Comparison of ENCODE assay signal across 2 cellular contexts in the genomic region with DNA sequence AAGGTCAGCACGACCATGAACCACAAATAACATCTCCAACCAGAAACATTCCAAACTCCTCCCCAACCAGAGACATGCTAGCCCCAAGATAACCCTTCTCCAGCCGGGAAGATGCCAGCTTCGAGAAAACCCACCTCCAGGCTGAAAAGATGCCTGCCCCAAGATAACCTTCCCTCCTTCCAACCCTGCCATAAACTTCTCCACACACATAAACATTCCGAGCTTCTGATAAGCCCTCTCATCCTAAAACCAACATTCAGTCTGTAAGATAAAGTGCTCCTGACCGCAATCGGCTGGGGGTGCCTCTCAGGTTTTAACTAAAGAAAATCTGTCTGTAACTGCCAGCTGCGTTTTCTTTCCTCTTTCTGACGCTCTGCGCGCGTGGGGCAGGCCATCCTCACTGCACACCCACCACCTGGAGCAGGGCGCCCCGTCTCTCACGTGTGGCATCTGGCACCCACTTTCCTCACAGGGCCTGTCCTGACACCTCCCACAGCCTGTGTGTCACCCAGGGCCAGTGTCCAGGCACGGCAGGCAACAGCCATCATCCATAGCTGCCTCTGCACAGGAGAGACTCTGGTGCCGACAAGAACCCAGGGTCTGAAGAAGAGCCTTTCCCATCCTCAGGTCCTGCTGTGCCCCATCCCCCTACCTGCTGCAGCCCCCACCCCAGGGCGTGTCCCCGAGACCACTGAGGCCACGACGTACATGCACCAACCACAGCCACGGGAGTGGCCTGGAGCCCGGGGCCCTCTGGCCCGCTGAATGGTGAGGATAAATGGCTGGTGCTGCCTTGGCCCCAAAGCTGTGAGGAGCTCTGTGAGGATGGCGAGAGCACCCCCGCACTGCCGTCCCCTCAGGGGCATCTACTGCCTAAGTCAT.
TF ChIP-seq lines count a peak whose summit lies in the region.

No MANE protein-coding gene starts in this region.

TF ChIP-seq in IMR-90, 13 proteins besides CTCF, POLR2A, EP300 and RAD21:
- TF ChIP-seq MAFK (IDR thresholded peaks at IDR 0.05; ENCODE audit: low read depth, low read length) (no peak), NFE2L2 (IDR thresholded peaks at IDR 0.05; ENCODE audit: low read depth, low read length) (no peak), MXI1 (IDR thresholded peaks at IDR 0.05; ENCODE audit: borderline replicate concordance, low read depth, low read length) (no peak), SMC3 (IDR thresholded peaks at IDR 0.05; ENCODE audit: low read depth, low read length) (no peak), CHD1 (IDR thresholded peaks at IDR 0.05; ENCODE audit: low read depth, low read length) (no peak), RCOR1 (IDR thresholded peaks at IDR 0.05; ENCODE audit: insufficient replicate concordance, low read length) (no peak), FOS (IDR thresholded peaks at IDR 0.05; ENCODE audit: low read depth, low read length) (no peak)
- TF ChIP-seq, protein P1, sequence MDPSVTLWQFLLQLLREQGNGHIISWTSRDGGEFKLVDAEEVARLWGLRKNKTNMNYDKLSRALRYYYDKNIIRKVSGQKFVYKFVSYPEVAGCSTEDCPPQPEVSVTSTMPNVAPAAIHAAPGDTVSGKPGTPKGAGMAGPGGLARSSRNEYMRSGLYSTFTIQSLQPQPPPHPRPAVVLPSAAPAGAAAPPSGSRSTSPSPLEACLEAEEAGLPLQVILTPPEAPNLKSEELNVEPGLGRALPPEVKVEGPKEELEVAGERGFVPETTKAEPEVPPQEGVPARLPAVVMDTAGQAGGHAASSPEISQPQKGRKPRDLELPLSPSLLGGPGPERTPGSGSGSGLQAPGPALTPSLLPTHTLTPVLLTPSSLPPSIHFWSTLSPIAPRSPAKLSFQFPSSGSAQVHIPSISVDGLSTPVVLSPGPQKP (IDR thresholded peaks at IDR 0.05; ENCODE audit: borderline replicate concordance, low read depth, low read length): no peak

TF ChIP-seq in K562, 482 proteins besides CTCF, POLR2A, EP300 and RAD21 (continues in another document):
- TF ChIP-seq EP400 (IDR thresholded peaks at IDR 0.05) (no peak), IFI16 (CRISPR knock-in tag; IDR thresholded peaks at IDR 0.05) (no peak), HDAC1 (IDR thresholded peaks at IDR 0.05) (peak in 1 of 2 experiments; percentile 87; a peak in 2 of 4 replicates), NR4A1 (CRISPR knock-in tag; IDR thresholded peaks at IDR 0.05) (no peak), NR4A1 (tag; IDR thresholded peaks at IDR 0.05) (no peak), GTF2A2 (tag; IDR thresholded peaks at IDR 0.05) (no peak), HNRNPH1 (optimal IDR thresholded peaks at IDR 0.05; ENCODE audit: low read depth, low read length) (no peak), MCM5 (IDR thresholded peaks at IDR 0.05; ENCODE audit: low read depth) (no peak), STAG1 (CRISPR knock-in tag; IDR thresholded peaks at IDR 0.05; ENCODE audit: borderline replicate concordance) (0 out of 2 replicates have a peak, but pooled peaks have one; percentile 35), ZNF384 (IDR thresholded peaks at IDR 0.05; ENCODE audit: low read depth, low read length) (no peak), ZNF584 (CRISPR knock-in tag; IDR thresholded peaks at IDR 0.05; ENCODE audit: low read depth) (0 out of 2 replicates have a peak, but pooled peaks have one; percentile 41), ZC3H4 (CRISPR knock-in tag; IDR thresholded peaks at IDR 0.05; ENCODE audit: borderline replicate concordance) (no peak), CREB1 (IDR thresholded peaks at IDR 0.05) (no peak), CREB1 (CRISPR knock-in tag; IDR thresholded peaks at IDR 0.05) (no peak), SMARCA4 (IDR thresholded peaks at IDR 0.05) (peak; percentile 75; the same call in 1 of the 2 replicates), TEAD1 (CRISPR knock-in tag; IDR thresholded peaks at IDR 0.05) (peak; percentile 31 to 94; a peak in 3 of 4 replicates), ILK (tag; IDR thresholded peaks at IDR 0.05; ENCODE audit: borderline replicate concordance, low read depth) (no peak), C11orf30 (IDR thresholded peaks at IDR 0.05; ENCODE audit: low read depth) (no peak), SMARCC2 (IDR thresholded peaks at IDR 0.05; ENCODE audit: low read depth) (0 out of 2 replicates have a peak, but pooled peaks have one; percentile 48), ZNF24 (IDR thresholded peaks at IDR 0.05) (no peak), RNF2 (IDR thresholded peaks at IDR 0.05) (peak; percentile 57; the same call in 1 of the 2 replicates)
- TF ChIP-seq, protein P2, sequence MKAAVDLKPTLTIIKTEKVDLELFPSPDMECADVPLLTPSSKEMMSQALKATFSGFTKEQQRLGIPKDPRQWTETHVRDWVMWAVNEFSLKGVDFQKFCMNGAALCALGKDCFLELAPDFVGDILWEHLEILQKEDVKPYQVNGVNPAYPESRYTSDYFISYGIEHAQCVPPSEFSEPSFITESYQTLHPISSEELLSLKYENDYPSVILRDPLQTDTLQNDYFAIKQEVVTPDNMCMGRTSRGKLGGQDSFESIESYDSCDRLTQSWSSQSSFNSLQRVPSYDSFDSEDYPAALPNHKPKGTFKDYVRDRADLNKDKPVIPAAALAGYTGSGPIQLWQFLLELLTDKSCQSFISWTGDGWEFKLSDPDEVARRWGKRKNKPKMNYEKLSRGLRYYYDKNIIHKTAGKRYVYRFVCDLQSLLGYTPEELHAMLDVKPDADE (conservative IDR thresholded peaks at IDR 0.05; ENCODE audit: control insufficient read depth, low read depth, low read length): no peak
- TF ChIP-seq, protein P3, sequence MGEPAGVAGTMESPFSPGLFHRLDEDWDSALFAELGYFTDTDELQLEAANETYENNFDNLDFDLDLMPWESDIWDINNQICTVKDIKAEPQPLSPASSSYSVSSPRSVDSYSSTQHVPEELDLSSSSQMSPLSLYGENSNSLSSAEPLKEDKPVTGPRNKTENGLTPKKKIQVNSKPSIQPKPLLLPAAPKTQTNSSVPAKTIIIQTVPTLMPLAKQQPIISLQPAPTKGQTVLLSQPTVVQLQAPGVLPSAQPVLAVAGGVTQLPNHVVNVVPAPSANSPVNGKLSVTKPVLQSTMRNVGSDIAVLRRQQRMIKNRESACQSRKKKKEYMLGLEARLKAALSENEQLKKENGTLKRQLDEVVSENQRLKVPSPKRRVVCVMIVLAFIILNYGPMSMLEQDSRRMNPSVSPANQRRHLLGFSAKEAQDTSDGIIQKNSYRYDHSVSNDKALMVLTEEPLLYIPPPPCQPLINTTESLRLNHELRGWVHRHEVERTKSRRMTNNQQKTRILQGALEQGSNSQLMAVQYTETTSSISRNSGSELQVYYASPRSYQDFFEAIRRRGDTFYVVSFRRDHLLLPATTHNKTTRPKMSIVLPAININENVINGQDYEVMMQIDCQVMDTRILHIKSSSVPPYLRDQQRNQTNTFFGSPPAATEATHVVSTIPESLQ (CRISPR knock-in tag; IDR thresholded peaks at IDR 0.05): no peak
- TF ChIP-seq, protein P4, sequence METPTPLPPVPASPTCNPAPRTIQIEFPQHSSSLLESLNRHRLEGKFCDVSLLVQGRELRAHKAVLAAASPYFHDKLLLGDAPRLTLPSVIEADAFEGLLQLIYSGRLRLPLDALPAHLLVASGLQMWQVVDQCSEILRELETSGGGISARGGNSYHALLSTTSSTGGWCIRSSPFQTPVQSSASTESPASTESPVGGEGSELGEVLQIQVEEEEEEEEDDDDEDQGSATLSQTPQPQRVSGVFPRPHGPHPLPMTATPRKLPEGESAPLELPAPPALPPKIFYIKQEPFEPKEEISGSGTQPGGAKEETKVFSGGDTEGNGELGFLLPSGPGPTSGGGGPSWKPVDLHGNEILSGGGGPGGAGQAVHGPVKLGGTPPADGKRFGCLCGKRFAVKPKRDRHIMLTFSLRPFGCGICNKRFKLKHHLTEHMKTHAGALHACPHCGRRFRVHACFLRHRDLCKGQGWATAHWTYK (CRISPR knock-in tag; IDR thresholded peaks at IDR 0.05): no peak
- TF ChIP-seq, protein P5, sequence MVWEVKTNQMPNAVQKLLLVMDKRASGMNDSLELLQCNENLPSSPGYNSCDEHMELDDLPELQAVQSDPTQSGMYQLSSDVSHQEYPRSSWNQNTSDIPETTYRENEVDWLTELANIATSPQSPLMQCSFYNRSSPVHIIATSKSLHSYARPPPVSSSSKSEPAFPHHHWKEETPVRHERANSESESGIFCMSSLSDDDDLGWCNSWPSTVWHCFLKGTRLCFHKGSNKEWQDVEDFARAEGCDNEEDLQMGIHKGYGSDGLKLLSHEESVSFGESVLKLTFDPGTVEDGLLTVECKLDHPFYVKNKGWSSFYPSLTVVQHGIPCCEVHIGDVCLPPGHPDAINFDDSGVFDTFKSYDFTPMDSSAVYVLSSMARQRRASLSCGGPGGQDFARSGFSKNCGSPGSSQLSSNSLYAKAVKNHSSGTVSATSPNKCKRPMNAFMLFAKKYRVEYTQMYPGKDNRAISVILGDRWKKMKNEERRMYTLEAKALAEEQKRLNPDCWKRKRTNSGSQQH (CRISPR knock-in tag; IDR thresholded peaks at IDR 0.05): no peak
- TF ChIP-seq, protein P6, sequence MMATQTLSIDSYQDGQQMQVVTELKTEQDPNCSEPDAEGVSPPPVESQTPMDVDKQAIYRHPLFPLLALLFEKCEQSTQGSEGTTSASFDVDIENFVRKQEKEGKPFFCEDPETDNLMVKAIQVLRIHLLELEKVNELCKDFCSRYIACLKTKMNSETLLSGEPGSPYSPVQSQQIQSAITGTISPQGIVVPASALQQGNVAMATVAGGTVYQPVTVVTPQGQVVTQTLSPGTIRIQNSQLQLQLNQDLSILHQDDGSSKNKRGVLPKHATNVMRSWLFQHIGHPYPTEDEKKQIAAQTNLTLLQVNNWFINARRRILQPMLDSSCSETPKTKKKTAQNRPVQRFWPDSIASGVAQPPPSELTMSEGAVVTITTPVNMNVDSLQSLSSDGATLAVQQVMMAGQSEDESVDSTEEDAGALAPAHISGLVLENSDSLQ (IDR thresholded peaks at IDR 0.05): peak; percentile 52
- TF ChIP-seq, protein P7, sequence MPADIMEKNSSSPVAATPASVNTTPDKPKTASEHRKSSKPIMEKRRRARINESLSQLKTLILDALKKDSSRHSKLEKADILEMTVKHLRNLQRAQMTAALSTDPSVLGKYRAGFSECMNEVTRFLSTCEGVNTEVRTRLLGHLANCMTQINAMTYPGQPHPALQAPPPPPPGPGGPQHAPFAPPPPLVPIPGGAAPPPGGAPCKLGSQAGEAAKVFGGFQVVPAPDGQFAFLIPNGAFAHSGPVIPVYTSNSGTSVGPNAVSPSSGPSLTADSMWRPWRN (IDR thresholded peaks at IDR 0.05; ENCODE audit: low read depth): peak; percentile 81
- TF ChIP-seq, protein P8, sequence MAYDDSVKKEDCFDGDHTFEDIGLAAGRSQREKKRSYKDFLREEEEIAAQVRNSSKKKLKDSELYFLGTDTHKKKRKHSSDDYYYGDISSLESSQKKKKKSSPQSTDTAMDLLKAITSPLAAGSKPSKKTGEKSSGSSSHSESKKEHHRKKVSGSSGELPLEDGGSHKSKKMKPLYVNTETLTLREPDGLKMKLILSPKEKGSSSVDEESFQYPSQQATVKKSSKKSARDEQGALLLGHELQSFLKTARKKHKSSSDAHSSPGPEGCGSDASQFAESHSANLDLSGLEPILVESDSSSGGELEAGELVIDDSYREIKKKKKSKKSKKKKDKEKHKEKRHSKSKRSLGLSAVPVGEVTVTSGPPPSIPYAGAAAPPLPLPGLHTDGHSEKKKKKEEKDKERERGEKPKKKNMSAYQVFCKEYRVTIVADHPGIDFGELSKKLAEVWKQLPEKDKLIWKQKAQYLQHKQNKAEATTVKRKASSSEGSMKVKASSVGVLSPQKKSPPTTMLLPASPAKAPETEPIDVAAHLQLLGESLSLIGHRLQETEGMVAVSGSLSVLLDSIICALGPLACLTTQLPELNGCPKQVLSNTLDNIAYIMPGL (CRISPR knock-in tag; IDR thresholded peaks at IDR 0.05): no peak
- TF ChIP-seq, protein P9, sequence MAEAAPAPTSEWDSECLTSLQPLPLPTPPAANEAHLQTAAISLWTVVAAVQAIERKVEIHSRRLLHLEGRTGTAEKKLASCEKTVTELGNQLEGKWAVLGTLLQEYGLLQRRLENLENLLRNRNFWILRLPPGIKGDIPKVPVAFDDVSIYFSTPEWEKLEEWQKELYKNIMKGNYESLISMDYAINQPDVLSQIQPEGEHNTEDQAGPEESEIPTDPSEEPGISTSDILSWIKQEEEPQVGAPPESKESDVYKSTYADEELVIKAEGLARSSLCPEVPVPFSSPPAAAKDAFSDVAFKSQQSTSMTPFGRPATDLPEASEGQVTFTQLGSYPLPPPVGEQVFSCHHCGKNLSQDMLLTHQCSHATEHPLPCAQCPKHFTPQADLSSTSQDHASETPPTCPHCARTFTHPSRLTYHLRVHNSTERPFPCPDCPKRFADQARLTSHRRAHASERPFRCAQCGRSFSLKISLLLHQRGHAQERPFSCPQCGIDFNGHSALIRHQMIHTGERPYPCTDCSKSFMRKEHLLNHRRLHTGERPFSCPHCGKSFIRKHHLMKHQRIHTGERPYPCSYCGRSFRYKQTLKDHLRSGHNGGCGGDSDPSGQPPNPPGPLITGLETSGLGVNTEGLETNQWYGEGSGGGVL (CRISPR knock-in tag; IDR thresholded peaks at IDR 0.05): no peak
